9 cellular contexts compared by ENCODE assay signal in genomic region chr15:67176195-67176971, GRCh38.
DNase-seq lines count a peak whose midpoint lies in the region; ATAC-seq, FAIRE-seq and TF ChIP-seq lines count a peak whose summit lies in the region.
"Had no signal": no experiment of that assay in that cellular context is flagged by ENCODE, and none has a peak within 500 bp of the region (broad histone marks: within the 10 kb centered on the region; RNA-seq: fewer than 3 reads in every experiment).

No MANE protein-coding gene starts in this region.

- DNase-seq in activated naive CD4-positive, alpha-beta T cell treated with anti-CD3 and anti-CD28 coated beads for 36 hours: no peak
- no peak for DNase-seq in activated naive CD4-positive, alpha-beta T cell treated with anti-CD3 and anti-CD28 coated beads, Interleukin-2, amount 50 U/mL, for 16 hours
- DNase-seq in memory B cell (ENCODE audit: low spot score in 2 of 2): no peak
- DNase-seq in type B pancreatic cell (ENCODE audit: extremely low spot score, unreplicated experiment): no peak
- no peak for DNase-seq in stimulated activated CD4-positive, alpha-beta T cell treated with anti-CD3 and anti-CD28 coated beads, Interleukin-2, amount 100 ng/mL, for 24 hours
- no peak for DNase-seq in HTR-8/SVneo (ENCODE audit: insufficient read length, low spot score)
- DNase-seq in H4 (ENCODE audit: low spot score): no peak
- DNase-seq: NCI-H1436 treated with DMSO at 0.1 percent for 48 hours had no signal

- H3K4me1 Mint-ChIP-seq in activated naive CD4-positive, alpha-beta T cell treated with anti-CD3 and anti-CD28 coated beads for 36 hours (ENCODE audit: low read depth): peaks cover 53% of the 10 kb centered on the region
- peaks cover 61% of the 10 kb centered on the region for H3K4me1 Mint-ChIP-seq in activated T-helper 17 cell treated with anti-CD3 and anti-CD28 coated beads, Interleukin-2, amount 50 U/mL, for 72 hours
- H3K4me1 Mint-ChIP-seq in memory B cell (peaks cover 35% of the 10 kb centered on the region), type B pancreatic cell (ENCODE audit: unreplicated experiment) (peaks cover 54% of the 10 kb centered on the region)

- no peak for FAIRE-seq in HTR-8/SVneo (lab: Jason Lieb, UNC)

- no peak for ATAC-seq in activated T-helper 17 cell treated with anti-CD3 and anti-CD28 coated beads, Interleukin-2, amount 50 U/mL, for 72 hours (replicated peaks)
- no peak for ATAC-seq in memory B cell (ENCODE audit: low read depth)

- H3K9me3 Mint-ChIP-seq in activated naive CD4-positive, alpha-beta T cell treated with anti-CD3 and anti-CD28 coated beads for 36 hours: no peaks in the 10 kb centered on the region
- no peaks in the 10 kb centered on the region for H3K9me3 Mint-ChIP-seq in activated T-helper 17 cell treated with anti-CD3 and anti-CD28 coated beads, Interleukin-2, amount 50 U/mL, for 72 hours
- no peaks in the 10 kb centered on the region for H3K9me3 Mint-ChIP-seq in memory B cell
- H3K9me3 Mint-ChIP-seq in type B pancreatic cell: no peaks in the 10 kb centered on the region

- TF ChIP-seq CTCF in type B pancreatic cell (conservative IDR thresholded peaks at IDR 0.05): no peak

- no peak overlapping the region for H3K4me3 Mint-ChIP-seq in activated naive CD4-positive, alpha-beta T cell treated with anti-CD3 and anti-CD28 coated beads for 36 hours
- H3K4me3 Mint-ChIP-seq in activated T-helper 17 cell treated with anti-CD3 and anti-CD28 coated beads, Interleukin-2, amount 50 U/mL, for 72 hours: peak overlapping the region; percentile 66
- H3K4me3 Mint-ChIP-seq in memory B cell: no peak overlapping the region
- no peak overlapping the region for H3K4me3 Mint-ChIP-seq in type B pancreatic cell

- CTCF ChIA-PET in activated naive CD4-positive, alpha-beta T cell treated with anti-CD3 and anti-CD28 coated beads for 36 hours (lab: Charles Lee): interaction anchor here (1.4 to 1.8 kb wide), 2 partner anchors 11 to 64 kb away, joined by 4 to 7 read pairs; no protein-coding TSS in a partner anchor

- H3K27ac Mint-ChIP-seq in activated naive CD4-positive, alpha-beta T cell treated with anti-CD3 and anti-CD28 coated beads for 36 hours: peak overlapping the region; percentile 91
- peak overlapping the region; percentile 91 for H3K27ac Mint-ChIP-seq in activated T-helper 17 cell treated with anti-CD3 and anti-CD28 coated beads, Interleukin-2, amount 50 U/mL, for 72 hours
- peak overlapping the region; percentile 76 for H3K27ac Mint-ChIP-seq in memory B cell
- H3K27ac Mint-ChIP-seq in type B pancreatic cell: peak overlapping the region; percentile 76

- peaks cover 22% of the 10 kb centered on the region for H3K36me3 Mint-ChIP-seq in activated naive CD4-positive, alpha-beta T cell treated with anti-CD3 and anti-CD28 coated beads for 36 hours (ENCODE audit: low read depth)
- H3K36me3 Mint-ChIP-seq in activated T-helper 17 cell treated with anti-CD3 and anti-CD28 coated beads, Interleukin-2, amount 50 U/mL, for 72 hours (ENCODE audit: low read depth): peaks cover 88% of the 10 kb centered on the region
- H3K36me3 Mint-ChIP-seq in memory B cell (peaks cover 38% of the 10 kb centered on the region), type B pancreatic cell (peaks cover 38% of the 10 kb centered on the region)

- no peaks in the 10 kb centered on the region for H3K27me3 Mint-ChIP-seq in activated naive CD4-positive, alpha-beta T cell treated with anti-CD3 and anti-CD28 coated beads for 36 hours (ENCODE audit: low read depth)
- no peaks in the 10 kb centered on the region for H3K27me3 Mint-ChIP-seq in activated T-helper 17 cell treated with anti-CD3 and anti-CD28 coated beads, Interleukin-2, amount 50 U/mL, for 72 hours
- H3K27me3 Mint-ChIP-seq in memory B cell (no peaks in the 10 kb centered on the region), type B pancreatic cell (peaks cover 3% of the 10 kb centered on the region)

- intact Hi-C loops in activated naive CD4-positive, alpha-beta T cell treated with anti-CD3 and anti-CD28 coated beads for 36 hours (cut with micrococcal nuclease): no loop called here
